ENCODE assay signal across 1 cellular context in genomic region chr6:37125779-37126553, GRCh38.
TF ChIP-seq lines count a peak whose summit lies in the region.

No MANE protein-coding gene starts in this region.

TF ChIP-seq in H1, 55 proteins besides CTCF, POLR2A, EP300 and RAD21 (continued from another document):
- TF ChIP-seq SAP30 (IDR thresholded peaks at IDR 0.05; ENCODE audit: insufficient read depth, insufficient replicate concordance, low read length) (no peak), NANOG (IDR thresholded peaks at IDR 0.05; ENCODE audit: insufficient read depth, low read depth, low read length, poor library complexity, severe bottlenecking) (no peak), RFX5 (IDR thresholded peaks at IDR 0.05; ENCODE audit: borderline replicate concordance, low read depth, low read length) (no peak), JUND (IDR thresholded peaks at IDR 0.05; ENCODE audit: low read length) (peak; percentile 27; the same call in 1 of the 2 replicates), SIN3A (conservative IDR thresholded peaks at IDR 0.05 in 1 of 2, IDR thresholded peaks at IDR 0.05 in 1 of 2; ENCODE audit: low read depth in 1 of 2, low read length in 2 of 2) (peak in 1 of 2 experiments; percentile 61; a peak in 2 of 4 replicates), ATF2 (IDR thresholded peaks at IDR 0.05; ENCODE audit: low read length) (peak; percentile 57; the same call in 1 of the 2 replicates), FOSL1 (IDR thresholded peaks at IDR 0.05; ENCODE audit: insufficient read depth, low read depth, low read length) (no peak), ZNF274 (IDR thresholded peaks at IDR 0.05; ENCODE audit: borderline replicate concordance, extremely low read depth, low read length) (no peak), KDM5A (IDR thresholded peaks at IDR 0.05; ENCODE audit: low read length) (no peak), SIRT6 (IDR thresholded peaks at IDR 0.05; ENCODE audit: low read length) (no peak), KDM4A (IDR thresholded peaks at IDR 0.05; ENCODE audit: low read depth, low read length, severe bottlenecking) (no peak), USF2 (IDR thresholded peaks at IDR 0.05; ENCODE audit: low read length) (no peak), ATF3 (IDR thresholded peaks at IDR 0.05; ENCODE audit: insufficient read depth, low read depth, low read length) (no peak), KDM1A (IDR thresholded peaks at IDR 0.05; ENCODE audit: borderline replicate concordance, low read length) (no peak), SUZ12 (IDR thresholded peaks at IDR 0.05; ENCODE audit: low read length) (no peak), PHF8 (conservative IDR thresholded peaks at IDR 0.05; ENCODE audit: low read depth, low read length) (no peak), TAF1 (IDR thresholded peaks at IDR 0.05; ENCODE audit: low read depth, low read length) (peak; percentile 57), CHD7 (IDR thresholded peaks at IDR 0.05; ENCODE audit: insufficient replicate concordance, low read length) (no peak), HDAC6 (IDR thresholded peaks at IDR 0.05; ENCODE audit: low read depth, low read length) (no peak), EZH2 (IDR thresholded peaks at IDR 0.05; ENCODE audit: low read depth, low read length, severe bottlenecking) (no peak), CEBPB (IDR thresholded peaks at IDR 0.05; ENCODE audit: low read depth, low read length) (no peak), CHD1 (IDR thresholded peaks at IDR 0.05; ENCODE audit: low read depth, low read length) (0 out of 2 replicates have a peak, but pooled peaks have one; percentile 37), NRF1 (IDR thresholded peaks at IDR 0.05; ENCODE audit: low read depth, low read length) (no peak), YY1 (IDR thresholded peaks at IDR 0.05; ENCODE audit: low read depth, low read length) (peak; percentile 43; the same call in 1 of the 2 replicates), BACH1 (IDR thresholded peaks at IDR 0.05; ENCODE audit: low read length) (peak; percentile 73; the same call in 1 of the 2 replicates), POLR2AphosphoS5 (IDR thresholded peaks at IDR 0.05; ENCODE audit: low read depth, low read length) (peak; percentile 59), GABPA (IDR thresholded peaks at IDR 0.05; ENCODE audit: borderline replicate concordance, insufficient read depth, low read length) (no peak), GTF2F1 (IDR thresholded peaks at IDR 0.05; ENCODE audit: borderline replicate concordance, low read depth, low read length) (no peak), SIX5 (IDR thresholded peaks at IDR 0.05; ENCODE audit: low read depth, low read length) (no peak), SP4 (IDR thresholded peaks at IDR 0.05; ENCODE audit: low read length) (0 out of 2 replicates have a peak, but pooled peaks have one; percentile 15), HDAC2 (IDR thresholded peaks at IDR 0.05; ENCODE audit: borderline replicate concordance in 1 of 2, low read depth in 2 of 2, low read length in 2 of 2) (peak; percentile 44 to 80; a peak in 2 of 4 replicates), EGR1 (IDR thresholded peaks at IDR 0.05; ENCODE audit: borderline replicate concordance, low read depth, low read length) (no peak; the same call in 1 of the 2 replicates), TCF12 (IDR thresholded peaks at IDR 0.05; ENCODE audit: low read depth, low read length) (0 out of 2 replicates have a peak, but pooled peaks have one; percentile 38), SRF (IDR thresholded peaks at IDR 0.05; ENCODE audit: low read depth, low read length) (no peak), CREB1 (IDR thresholded peaks at IDR 0.05) (peak; percentile 57; the same call in 1 of the 2 replicates), MAFK (IDR thresholded peaks at IDR 0.05; ENCODE audit: low read depth, low read length) (no peak), ASH2L (IDR thresholded peaks at IDR 0.05; ENCODE audit: low read length) (peak; percentile 88), MAX (IDR thresholded peaks at IDR 0.05) (no peak)
